Comparison of ENCODE assay signal across 8 cellular contexts in genomic region chr6:149717588-149718458, GRCh38. TPM values are rescaled to one million over a fixed set of nuclear protein-coding genes. Genes with fewer than 3 reads are reported as not detected.
DNase-seq lines count a peak whose midpoint lies in the region; ATAC-seq and TF ChIP-seq lines count a peak whose summit lies in the region.

LATS1 (minus strand) TSS chr6:149718101; CDS start chr6:149702126, 15,975 bp downstream.

- TF ChIP-seq CTCF in RWPE1 (conservative IDR thresholded peaks at IDR 0.05; ENCODE audit: low read depth) (no peak), fibroblast of mammary gland (conservative IDR thresholded peaks at IDR 0.05; ENCODE audit: control insufficient read depth, insufficient read depth, low read depth, low read length) (no peak), natural killer cell (IDR thresholded peaks at IDR 0.05) (no peak)

- peaks cover 17% of the 10 kb centered on the region for H3K4me1 Mint-ChIP-seq in activated T-helper 17 cell treated with anti-CD3 and anti-CD28 coated beads, Interleukin-2, amount 50 U/mL, for 72 hours
- peaks cover 25 to 29% of the 10 kb centered on the region in 2 donors for H3K4me1 Mint-ChIP-seq in natural killer cell

- DNase-seq in EH (ENCODE audit: low read depth) = peak; percentile 91
- DNase-seq in GOT3 (lab: John Stamatoyannopoulos, UW) = peak; percentile 67
- peak; percentile 83 for DNase-seq in LHCN-M2 (ENCODE audit: low read depth)
- peak; percentile 85 for DNase-seq in RWPE1 (ENCODE audit: low spot score)
- peak; percentile 78 for DNase-seq in fibroblast of mammary gland (ENCODE audit: low read depth)
- peak; percentile 92 for DNase-seq in natural killer cell
- peak; percentile 91 for DNase-seq in stimulated activated naive CD4-positive, alpha-beta T cell treated with Interleukin-2 at 50 U/mL for 16 hours (lab: John Stamatoyannopoulos, UW)

- no peaks in the 10 kb centered on the region for H3K27me3 Mint-ChIP-seq in activated T-helper 17 cell treated with anti-CD3 and anti-CD28 coated beads, Interleukin-2, amount 50 U/mL, for 72 hours
- H3K27me3 Mint-ChIP-seq in natural killer cell (ENCODE audit: low read depth in 2 of 2) = no peaks in the 10 kb centered on the region

- peak within 1 kb of the TSS; percentile 89 for H3K4me3 ChIP-seq in fibroblast of mammary gland (ENCODE audit: control insufficient read depth, low read depth, low read length)

- CTCF ChIA-PET in RWPE1 (lab: Yijun Ruan, JAX) = no interaction called here

- peak; percentile 93 for ATAC-seq in activated T-helper 17 cell treated with anti-CD3 and anti-CD28 coated beads, Interleukin-2, amount 50 U/mL, for 72 hours (replicated peaks)
- peak; percentile 90 to 97 (median 95) for ATAC-seq in natural killer cell

- peak within 1 kb of the TSS; percentile 99 for H3K27ac ChIP-seq in RWPE1

- H3K9me3 Mint-ChIP-seq in activated T-helper 17 cell treated with anti-CD3 and anti-CD28 coated beads, Interleukin-2, amount 50 U/mL, for 72 hours = no peaks in the 10 kb centered on the region
- no peaks in the 10 kb centered on the region for H3K9me3 Mint-ChIP-seq in natural killer cell

- H3K27ac Mint-ChIP-seq in activated T-helper 17 cell treated with anti-CD3 and anti-CD28 coated beads, Interleukin-2, amount 50 U/mL, for 72 hours = peak within 1 kb of the TSS; percentile 99
- peak within 1 kb of the TSS; percentile 94 to 97 for H3K27ac Mint-ChIP-seq in natural killer cell

- intact Hi-C loops in natural killer cell (cut with micrococcal nuclease) = loop anchor here (1.0 to 5.0 kb wide), 2 partner anchors 28 to 151 kb away; partner anchors contain the start of genes GINM1 and NUP43

- peaks cover 44% of the 10 kb centered on the region for H3K36me3 Mint-ChIP-seq in activated T-helper 17 cell treated with anti-CD3 and anti-CD28 coated beads, Interleukin-2, amount 50 U/mL, for 72 hours (ENCODE audit: low read depth)
- no peaks in the 10 kb centered on the region for H3K36me3 Mint-ChIP-seq in natural killer cell

- H3K4me3 Mint-ChIP-seq in activated T-helper 17 cell treated with anti-CD3 and anti-CD28 coated beads, Interleukin-2, amount 50 U/mL, for 72 hours = peak within 1 kb of the TSS; percentile 96
- peak within 1 kb of the TSS; percentile 96 for H3K4me3 Mint-ChIP-seq in natural killer cell

- POLR2A ChIA-PET in RWPE1 (lab: Yijun Ruan, JAX; ENCODE audit: low non-redundant PET) = interaction anchor here (1.1 kb wide), 1 partner anchor 28 kb away, joined by 3 read pairs; no protein-coding TSS in a partner anchor

RNA-seq across cellular contexts. Expression of gene LATS1, which starts in this region (rescaled TPM):
- 11.9 and 17.1 TPM in 2 replicates for total RNA-seq in LHCN-M2 (2014; rRNA removed)
- 3.4 TPM for polyA plus RNA-seq in LHCN-M2 (2012)
- total RNA-seq in activated T-helper 17 cell treated with anti-CD3 and anti-CD28 coated beads, Interleukin-2, amount 50 U/mL, for 72 hours = 10 to 100 TPM; 21.5 to 27.9 TPM
- total RNA-seq in natural killer cell = 10 to 100 TPM; 37.9 to 52.5 (median 49.4) TPM

Comparison
In these comparisons a context has a peak if more than half of its experiments do, and no peak if none do; other contexts are left out.
1. Peak in every context shown above with its lines: DNase-seq, ATAC-seq, H3K4me3 ChIP-seq and H3K27ac ChIP-seq.